Comparison of ENCODE assay signal across 1 cellular context in genomic region chr7:151631968-151632749, GRCh38.
TF ChIP-seq lines count a peak whose summit lies in the region.

No MANE protein-coding gene starts in this region.

TF ChIP-seq in H1, 55 proteins besides CTCF, POLR2A, EP300 and RAD21 (continued from another document):
- TF ChIP-seq CBX8 (IDR thresholded peaks at IDR 0.05; ENCODE audit: borderline replicate concordance, low read depth, low read length) (no peak), RNF2 (IDR thresholded peaks at IDR 0.05; ENCODE audit: borderline replicate concordance, low read depth, low read length, missing control alignments, poor library complexity, severe bottlenecking) (no peak), ASH2L (IDR thresholded peaks at IDR 0.05; ENCODE audit: low read length) (no peak), RXRA (IDR thresholded peaks at IDR 0.05; ENCODE audit: insufficient read depth, low read depth, low read length) (no peak), KDM4A (IDR thresholded peaks at IDR 0.05; ENCODE audit: low read depth, low read length, severe bottlenecking) (peak; percentile 75), MAFK (IDR thresholded peaks at IDR 0.05; ENCODE audit: low read depth, low read length) (no peak), SIN3A (conservative IDR thresholded peaks at IDR 0.05 in 1 of 2, IDR thresholded peaks at IDR 0.05 in 1 of 2; ENCODE audit: low read depth in 1 of 2, low read length in 2 of 2) (no peak), E2F6 (IDR thresholded peaks at IDR 0.05) (peak; percentile 52; the same call in 1 of the 2 replicates), PHF8 (conservative IDR thresholded peaks at IDR 0.05; ENCODE audit: low read depth, low read length) (peak; percentile 26; the same call in 1 of the 2 replicates), YY1 (IDR thresholded peaks at IDR 0.05; ENCODE audit: low read depth, low read length) (peak; percentile 70; the same call in 1 of the 2 replicates), KDM1A (IDR thresholded peaks at IDR 0.05; ENCODE audit: borderline replicate concordance, low read length) (no peak), GTF2F1 (IDR thresholded peaks at IDR 0.05; ENCODE audit: borderline replicate concordance, low read depth, low read length) (no peak), NRF1 (IDR thresholded peaks at IDR 0.05; ENCODE audit: low read depth, low read length) (peak; percentile 33; the same call in 1 of the 2 replicates), TCF12 (IDR thresholded peaks at IDR 0.05; ENCODE audit: low read depth, low read length) (no peak), RFX5 (IDR thresholded peaks at IDR 0.05; ENCODE audit: borderline replicate concordance, low read depth, low read length) (no peak), SIRT6 (IDR thresholded peaks at IDR 0.05; ENCODE audit: low read length) (no peak), CBX5 (IDR thresholded peaks at IDR 0.05; ENCODE audit: low read depth, low read length) (no peak), CREB1 (IDR thresholded peaks at IDR 0.05) (no peak), RBBP5 (IDR thresholded peaks at IDR 0.05; ENCODE audit: borderline replicate concordance, low read depth, low read length) (peak; percentile 72; the same call in 1 of the 2 replicates), EZH2 (IDR thresholded peaks at IDR 0.05; ENCODE audit: low read depth, low read length, severe bottlenecking) (no peak), BACH1 (IDR thresholded peaks at IDR 0.05; ENCODE audit: low read length) (peak; percentile 62), TBP (IDR thresholded peaks at IDR 0.05; ENCODE audit: low read depth, low read length) (no peak; the same call in 1 of the 2 replicates), POU5F1 (IDR thresholded peaks at IDR 0.05; ENCODE audit: low read depth, low read length) (no peak), BCL11A (IDR thresholded peaks at IDR 0.05; ENCODE audit: low read depth in 2 of 2, low read length in 2 of 2) (no peak), TEAD4 (IDR thresholded peaks at IDR 0.05; ENCODE audit: low read depth, low read length) (no peak), SP2 (IDR thresholded peaks at IDR 0.05; ENCODE audit: low read length) (no peak), SP4 (IDR thresholded peaks at IDR 0.05; ENCODE audit: low read length) (no peak), SAP30 (IDR thresholded peaks at IDR 0.05; ENCODE audit: insufficient read depth, insufficient replicate concordance, low read length) (no peak), SIX5 (IDR thresholded peaks at IDR 0.05; ENCODE audit: low read depth, low read length) (no peak)
- TF ChIP-seq, protein P1, sequence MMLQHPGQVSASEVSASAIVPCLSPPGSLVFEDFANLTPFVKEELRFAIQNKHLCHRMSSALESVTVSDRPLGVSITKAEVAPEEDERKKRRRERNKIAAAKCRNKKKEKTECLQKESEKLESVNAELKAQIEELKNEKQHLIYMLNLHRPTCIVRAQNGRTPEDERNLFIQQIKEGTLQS (IDR thresholded peaks at IDR 0.05; ENCODE audit: insufficient read depth, low read depth, low read length) = no peak
- TF ChIP-seq, protein P2, sequence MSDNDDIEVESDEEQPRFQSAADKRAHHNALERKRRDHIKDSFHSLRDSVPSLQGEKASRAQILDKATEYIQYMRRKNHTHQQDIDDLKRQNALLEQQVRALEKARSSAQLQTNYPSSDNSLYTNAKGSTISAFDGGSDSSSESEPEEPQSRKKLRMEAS (IDR thresholded peaks at IDR 0.05) = 0 out of 2 replicates have a peak, but pooled peaks have one; percentile 9
- TF ChIP-seq, protein P3, sequence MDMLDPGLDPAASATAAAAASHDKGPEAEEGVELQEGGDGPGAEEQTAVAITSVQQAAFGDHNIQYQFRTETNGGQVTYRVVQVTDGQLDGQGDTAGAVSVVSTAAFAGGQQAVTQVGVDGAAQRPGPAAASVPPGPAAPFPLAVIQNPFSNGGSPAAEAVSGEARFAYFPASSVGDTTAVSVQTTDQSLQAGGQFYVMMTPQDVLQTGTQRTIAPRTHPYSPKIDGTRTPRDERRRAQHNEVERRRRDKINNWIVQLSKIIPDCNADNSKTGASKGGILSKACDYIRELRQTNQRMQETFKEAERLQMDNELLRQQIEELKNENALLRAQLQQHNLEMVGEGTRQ (IDR thresholded peaks at IDR 0.05; ENCODE audit: low read length) = no peak
